Comparison of ENCODE assay signal across 30 cellular contexts in genomic region chr15:78139564-78139963, GRCh38. TPM values are rescaled to one million over a fixed set of nuclear protein-coding genes. Genes with fewer than 3 reads are reported as not detected.
"Had no signal": no experiment of that assay in that cellular context is flagged by ENCODE, and none has a peak within 500 bp of the region (broad histone marks: within the 10 kb centered on the region; RNA-seq: fewer than 3 reads in every experiment).

No MANE protein-coding gene starts in this region.

- H3K27me3 ChIP-seq: brain microvascular endothelial cell, neutrophil, sigmoid colon, tibial nerve had no signal

- H3K4me3 Mint-ChIP-seq: activated T-cell treated with anti-CD3 and anti-CD28 coated beads, Interleukin-2, amount 50 U/mL, for 24 hours; immature natural killer cell; naive B cell; nephron progenitor cell had no signal

- ATAC-seq: esophagus mucosa, lower lobe of right lung had no signal

- H3K27ac Mint-ChIP-seq: activated T-cell treated with anti-CD3 and anti-CD28 coated beads, Interleukin-2, amount 50 U/mL, for 24 hours; immature natural killer cell; nephron progenitor cell had no signal

- FAIRE-seq: astrocyte, kidney had no signal

- H3K27ac ChIP-seq: brain microvascular endothelial cell, lower lobe of right lung, neutrophil, prostate gland, sigmoid colon, tibial nerve had no signal

- H3K9me3 ChIP-seq: lower lobe of right lung, neutrophil, prostate gland, sigmoid colon, tibial nerve had no signal

- H3K4me1 Mint-ChIP-seq: immature natural killer cell had no signal

- H3K4me2 ChIP-seq: smooth muscle cell had no signal

- H3K4me3 ChIP-seq: lower lobe of right lung, prostate gland, sigmoid colon, smooth muscle cell, tibial nerve had no signal

- H3K4me1 ChIP-seq: lower lobe of right lung, prostate gland, sigmoid colon, tibial nerve had no signal

- H3K9me3 Mint-ChIP-seq: activated T-cell treated with anti-CD3 and anti-CD28 coated beads, Interleukin-2, amount 50 U/mL, for 24 hours; immature natural killer cell; nephron progenitor cell had no signal

- H3K36me3 ChIP-seq: brain microvascular endothelial cell, lower lobe of right lung, neutrophil, prostate gland, sigmoid colon, tibial nerve had no signal

- DNase-seq: activated CD4-positive, alpha-beta T cell treated with anti-CD3 and anti-CD28 coated beads for 4 hours; activated CD4-positive, alpha-beta T cell treated with anti-CD3 and anti-CD28 coated beads, Interleukin-2, amount 50 U/mL, for 4 hours; activated gamma-delta T cell; activated naive CD4-positive, alpha-beta T cell treated with anti-CD3 and anti-CD28 coated beads, Interleukin-2, amount 50 U/mL, for 16 hours; activated T-cell treated with anti-CD3 and anti-CD28 coated beads, Interleukin-2, amount 50 U/mL, for 24 hours; amniotic stem cell; brain microvascular endothelial cell; foreskin fibroblast; hypothalamus; immature natural killer cell; kidney; lower lobe of right lung; mesenchymal stem cell; naive B cell; nephron progenitor cell; retina; sigmoid colon; stimulated activated CD4-positive, alpha-beta T cell treated with anti-CD3 and anti-CD28 coated beads, Interleukin-1b, Interleukin-23, amount 100 ng/mL, for 48 hours; stimulated activated naive CD4-positive, alpha-beta T cell had no signal

- H3K27me3 Mint-ChIP-seq: activated T-cell treated with anti-CD3 and anti-CD28 coated beads, Interleukin-2, amount 50 U/mL, for 24 hours; naive B cell had no signal

RNA-seq across cellular contexts. Expression of gene SH2D7, which starts 47.2 kb away (rescaled TPM):
- total RNA-seq: astrocyte, cardiac septum, cerebellum, esophagus mucosa, kidney, lower lobe of right lung, osteocyte, sigmoid colon, smooth muscle cell, temporal lobe, tibial nerve, urinary bladder had no signal
- polyA plus RNA-seq: immature natural killer cell, urinary bladder had no signal
